8 cellular contexts compared by ENCODE assay signal in genomic region chr15:82117296-82117695, GRCh38.
"Had no signal": no experiment of that assay in that cellular context is flagged by ENCODE, and none has a peak within 500 bp of the region (broad histone marks: within the 10 kb centered on the region; RNA-seq: fewer than 3 reads in every experiment).

No MANE protein-coding gene starts in this region.

- DNase-seq: GM23248, GOT3, H7, HFFc6, KBM-7 had no signal

- H3K27me3 Mint-ChIP-seq: IgD-negative memory B cell had no signal

- H3K27ac Mint-ChIP-seq: HFFc6, IgD-negative memory B cell had no signal

- H3K9me3 Mint-ChIP-seq: HFFc6, IgD-negative memory B cell had no signal

- ATAC-seq: HCT116, HepG2 had no signal

- H3K4me3 Mint-ChIP-seq: HFFc6, IgD-negative memory B cell had no signal
